Comparison of ENCODE assay signal across 25 cellular contexts in the genomic region with DNA sequence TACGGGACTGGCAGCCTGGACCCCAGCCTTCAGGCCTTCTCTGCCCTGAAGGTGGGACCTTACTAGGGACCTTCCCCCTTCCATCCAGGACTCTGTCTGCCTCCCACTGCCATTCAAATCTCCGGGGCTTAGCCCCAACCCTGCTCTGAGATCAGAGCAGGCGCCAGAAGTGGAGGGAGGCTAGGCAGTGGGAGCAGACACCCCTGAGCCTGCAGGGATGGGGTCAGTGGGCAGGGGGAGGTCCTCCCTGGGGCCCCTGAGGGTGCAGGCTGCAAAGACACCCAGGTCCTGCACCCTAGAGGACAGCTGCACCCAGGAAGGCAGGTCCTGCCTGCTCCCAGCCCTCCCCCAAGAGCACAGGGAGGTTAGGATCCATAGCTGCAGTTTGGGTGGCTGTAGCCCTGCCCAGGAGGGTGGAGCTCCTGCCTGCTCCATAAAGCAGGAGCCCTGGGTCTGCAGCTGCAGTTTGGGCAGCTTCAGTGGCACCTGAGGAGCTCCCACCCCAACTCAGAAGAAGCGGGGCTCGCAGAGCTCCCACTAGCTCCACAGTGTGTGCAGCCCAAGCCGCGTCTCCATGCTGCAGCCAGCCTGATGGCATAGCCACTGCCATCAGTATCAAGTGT. TPM values are rescaled to one million over a fixed set of nuclear protein-coding genes. Genes with fewer than 3 reads are reported as not detected.
"Had no signal": no experiment of that assay in that cellular context is flagged by ENCODE, and none has a peak within 500 bp of the region (broad histone marks: within the 10 kb centered on the region; RNA-seq: fewer than 3 reads in every experiment).

No MANE protein-coding gene starts in this region.

- H3K4me3 ChIP-seq: ascending aorta, cardiac muscle cell, esophagus squamous epithelium, stomach, thyroid gland, upper lobe of left lung had no signal

- DNase-seq: activated CD4-positive, alpha-beta T cell treated with anti-CD3 and anti-CD28 coated beads for 48 hours; activated CD4-positive, alpha-beta T cell treated with anti-CD3 and anti-CD28 coated beads, Interleukin-2, amount 50 U/mL, for 48 hours; activated CD8-positive, alpha-beta memory T cell treated with anti-CD3 and anti-CD28 coated beads, Interleukin-2, amount 50 U/mL, for 4 hours; activated gamma-delta T cell; activated naive CD4-positive, alpha-beta T cell treated with anti-CD3 and anti-CD28 coated beads, Interleukin-2, amount 10 ng/mL, durations not matched to agents 7 days and 5 days; activated naive CD8-positive, alpha-beta T cell treated with anti-CD3 and anti-CD28 coated beads, Interleukin-2, amount 10 ng/mL, durations not matched to agents 7 days and 5 days; activated T-cell treated with anti-CD3 and anti-CD28 coated beads, Interleukin-2, amount 50 U/mL, for 1 hour; cortex of kidney; endodermal cell; esophagus squamous epithelium; natural killer cell; small intestine; stimulated activated CD4-positive, alpha-beta T cell treated with anti-CD3 and anti-CD28 coated beads, Interleukin-15, amount 100 ng/mL, for 24 hours; stimulated activated CD4-positive, alpha-beta T cell treated with anti-CD3 and anti-CD28 coated beads, Interleukin-2, amount 100 ng/mL, for 24 hours; stimulated activated naive B cell treated with anti-CD40 and anti-IgM and Interleukin-4, amounts not matched to agents 10 μg/mL and 1 μg/mL and 100 μg/mL, for 72 hours; stomach; T-helper 1 cell; thyroid gland; upper lobe of left lung had no signal

- ATAC-seq: activated CD4-positive, CD25-positive, alpha-beta regulatory T cell treated with anti-CD3 and anti-CD28 coated beads, Interleukin-2, amount 50 U/mL, for 24 hours; natural killer cell; sciatic nerve; stimulated activated naive B cell treated with anti-CD40 and anti-IgM and Interleukin-4, amounts not matched to agents 10 μg/mL and 1 μg/mL and 100 μg/mL, for 72 hours had no signal

- H3K27me3 ChIP-seq: ascending aorta, cardiac muscle cell, esophagus squamous epithelium, stomach, thyroid gland, upper lobe of left lung had no signal

- H3K4me1 ChIP-seq: ascending aorta, esophagus squamous epithelium, stomach, thyroid gland, upper lobe of left lung had no signal

- FAIRE-seq: frontal cortex, islet of Langerhans, small intestine had no signal

- H3K36me3 ChIP-seq: ascending aorta, cardiac muscle cell, esophagus squamous epithelium, stomach, thyroid gland, upper lobe of left lung had no signal

- H3K27ac ChIP-seq: ascending aorta, cardiac muscle cell, esophagus squamous epithelium, stomach, thyroid gland, upper lobe of left lung had no signal

- H3K9me3 ChIP-seq: ascending aorta, esophagus squamous epithelium, stomach, thyroid gland, upper lobe of left lung had no signal

RNA-seq across cellular contexts. Expression of gene POC1A, which starts 8.1 kb away (rescaled TPM):
- total RNA-seq: ascending aorta had no signal
